In genomic region chr3:50089603-50089945, GRCh38 we compare ENCODE assay signal across 8 cellular contexts. TPM values are rescaled to one million over a fixed set of nuclear protein-coding genes. Genes with fewer than 3 reads are reported as not detected.
A peak's percentile ranks its signal among the peaks of the same experiment; 100 is the strongest.
DNase-seq lines count a peak whose midpoint lies in the region; ATAC-seq, FAIRE-seq and TF ChIP-seq lines count a peak whose summit lies in the region.

No MANE protein-coding gene starts in this region.

- TF ChIP-seq EP300 in HepG2 (IDR thresholded peaks at IDR 0.05; ENCODE audit: low read depth in 2 of 2, low read length in 2 of 2) = no peak
- no peak for TF ChIP-seq EP300 in HepG2 (CRISPR knock-in tag; IDR thresholded peaks at IDR 0.05; ENCODE audit: borderline replicate concordance)
- no peak for TF ChIP-seq EP300 in tibial nerve (IDR thresholded peaks at IDR 0.05)

- peaks cover 2% of the 10 kb centered on the region for H4K20me1 ChIP-seq in HepG2 (ENCODE audit: insufficient read depth, low read length)

- no peak overlapping the region for H2AFZ ChIP-seq in HepG2 (ENCODE audit: low read length)

- peaks cover 2% of the 10 kb centered on the region for H3K36me3 Mint-ChIP-seq in IgD-negative memory B cell

- no peak for FAIRE-seq in HepG2 (lab: Jason Lieb, UNC)

- intact Hi-C loops in HepG2 (cut with micrococcal nuclease; ENCODE audit: unreplicated experiment) = no loop called here

- peak overlapping the region; percentile 71 for H3K4me2 ChIP-seq in HepG2 (ENCODE audit: low read depth, low read length)

- POLR2A ChIA-PET in HepG2 (lab: Yijun Ruan, JAX) = interaction anchor here (0.8 kb wide), 1 partner anchor 150 kb away, joined by 3 read pairs; the partner anchor contains the start of gene RBM6

- peaks cover 43% of the 10 kb centered on the region for H3K36me3 ChIP-seq in brain microvascular endothelial cell (replicated peaks)
- peaks cover 11 to 36% of the 10 kb centered on the region in 2 experiments for H3K36me3 ChIP-seq in HepG2 (replicated peaks in 1 of 2; ENCODE audit: control insufficient read depth in 1 of 2, insufficient read depth in 2 of 2, low read length in 2 of 2)
- H3K36me3 ChIP-seq in tibial nerve = peaks cover 2 to 34% (median 32%) of the 10 kb centered on the region in 3 donors

- peak overlapping the region; percentile 85 to 100 (median 98) for H3K27ac Mint-ChIP-seq in IgD-negative memory B cell

- under 1% methylated on average over 16 of the region's 16 CpGs for WGBS in HepG2 (ENCODE audit: low lambda C conversion rate)
- 0 to 1% methylated on average over 16 of the region's 16 CpGs for WGBS in tibial nerve, 2 donors

- in situ Hi-C loops in brain microvascular endothelial cell (cut with HindIII; ENCODE audit: low pct_ligation_motif_present, low sequenced_read_pairs) = no loop called here
- in situ Hi-C loops in HepG2 (cut with HindIII; ENCODE audit: extremely low pct_ligation_motif_present, low pct_unique_long_range_greater_than_20kb) = no loop called here

- H3K4me3 Mint-ChIP-seq in IgD-negative memory B cell = peak overlapping the region; percentile 97 to 99 (median 98)

- H3K4me3 ChIP-seq in brain microvascular endothelial cell (ENCODE audit: low read depth, low read length) (peak overlapping the region; percentile 100), HepG2 (replicated peaks in 1 of 3; ENCODE audit: insufficient read depth in 1 of 3, low read depth in 2 of 3, low read length in 3 of 3) (peak overlapping the region; percentile 91 to 100 (median 99)), tibial nerve (peak overlapping the region; percentile 74 to 94 (median 81))

- H3K9me3 ChIP-seq in HepG2 (ENCODE audit: low read length) (no peaks in the 10 kb centered on the region), tibial nerve (no peaks in the 10 kb centered on the region)

- H3K4me1 ChIP-seq in HepG2 (ENCODE audit: insufficient read depth, low read length) (peaks cover 37% of the 10 kb centered on the region), tibial nerve (peaks cover 0 to 36% (median 19%) of the 10 kb centered on the region in 4 donors)

- peak; percentile 7 for ATAC-seq in HepG2
- ATAC-seq in GM19328 (IDR thresholded peaks at IDR 0.05; ENCODE audit: unreplicated experiment) = no peak
- no peak for ATAC-seq in HG02678 (IDR thresholded peaks at IDR 0.05; ENCODE audit: unreplicated experiment)

- peak overlapping the region; percentile 100 for H3K9ac ChIP-seq in HepG2 (ENCODE audit: insufficient read depth, low read depth, low read length)

- peaks cover 37% of the 10 kb centered on the region for H3K79me2 ChIP-seq in HepG2 (ENCODE audit: insufficient read depth, low read length)

- H3K27ac ChIP-seq in brain microvascular endothelial cell (peak overlapping the region; percentile 95), HepG2 (ENCODE audit: extremely low read length, insufficient read depth, low read length) (peak overlapping the region; percentile 99), tibial nerve (peak overlapping the region; percentile 89 to 99 (median 93))

- CTCF ChIA-PET in HepG2 (lab: Yijun Ruan, JAX; ENCODE audit: low intra/inter-chr PET ratio, low total read pairs) = no interaction called here

- no peaks in the 10 kb centered on the region for H3K27me3 ChIP-seq in brain microvascular endothelial cell (replicated peaks)
- no peaks in the 10 kb centered on the region; a peak in 1 of 5 replicates for H3K27me3 ChIP-seq in HepG2 (ENCODE audit: control insufficient read depth in 1 of 2, insufficient read depth in 2 of 2, low read length in 2 of 2)
- H3K27me3 ChIP-seq in tibial nerve = no peaks in the 10 kb centered on the region

- BruUV-seq in HepG2 (replicated peaks; lab: Mats Ljungman, UMichigan) = no TSS peak

- TF ChIP-seq RAD21 in HepG2 (CRISPR knock-in tag; IDR thresholded peaks at IDR 0.05) = no peak

- H3K27me3 Mint-ChIP-seq in IgD-negative memory B cell = no peaks in the 10 kb centered on the region

- DNase-seq in ELR (ENCODE audit: low read depth) (peak; percentile 43), brain microvascular endothelial cell (peak; percentile 53), HepG2 (ENCODE audit: low spot score) (no peak), tibial nerve (ENCODE audit: low spot score in 2 of 2) (peak in 1 of 2 donors; percentile 17), NCI-H2029 (lab: John Stamatoyannopoulos, UW) (no peak)

- no peaks in the 10 kb centered on the region for H3K9me3 Mint-ChIP-seq in IgD-negative memory B cell

- TF ChIP-seq POLR2A in HepG2 (IDR thresholded peaks at IDR 0.05; ENCODE audit: insufficient read depth in 1 of 2, low read depth in 2 of 2, low read length in 2 of 2) (no peak), tibial nerve (IDR thresholded peaks at IDR 0.05) (no peak)

- peaks cover 19 to 35% (median 20%) of the 10 kb centered on the region in 3 donors for H3K4me1 Mint-ChIP-seq in IgD-negative memory B cell

- TF ChIP-seq CTCF in brain microvascular endothelial cell (IDR thresholded peaks at IDR 0.05; ENCODE audit: low read depth, low read length, missing control alignments) (no peak), HepG2 (CRISPR knock-in tag; IDR thresholded peaks at IDR 0.05) (no peak), tibial nerve (IDR thresholded peaks at IDR 0.05) (no peak)

TF ChIP-seq in HepG2, 621 proteins besides CTCF, POLR2A, EP300 and RAD21:
- TF ChIP-seq KDM5A (IDR thresholded peaks at IDR 0.05; ENCODE audit: borderline replicate concordance, low read length) (peak; percentile 23; the same call in 1 of the 2 replicates), ZFP82 (CRISPR knock-in tag; IDR thresholded peaks at IDR 0.05; ENCODE audit: borderline replicate concordance) (peak; percentile 52; the same call in 1 of the 2 replicates), USF2 (IDR thresholded peaks at IDR 0.05; ENCODE audit: low read depth, low read length) (no peak), USF2 (CRISPR knock-in tag; IDR thresholded peaks at IDR 0.05; ENCODE audit: borderline replicate concordance) (0 out of 2 replicates have a peak, but pooled peaks have one; percentile 33), UBTF (CRISPR knock-in tag; IDR thresholded peaks at IDR 0.05) (no peak)

RNA-seq across cellular contexts. Expression of gene RBM5, which starts 0.9 kb away (rescaled TPM):
- 47.4 TPM for polyA plus RNA-seq in IgD-negative memory B cell
- 65.0 and 106 TPM in 2 replicates for total RNA-seq in HepG2 (2016; rRNA removed; fragmentation: Illumina TruSeq; extraction: Trizol)
- 28.2 and 29.4 TPM in 2 replicates for total RNA-seq in HepG2 (2016; cell fraction: cytosol; rRNA removed; fragmentation: Illumina TruSeq; extraction: Trizol; ENCODE audit: low read depth)
- 57.8 and 102 TPM in 2 replicates for total RNA-seq in HepG2 (2016; cell fraction: insoluble cytoplasmic fraction; rRNA removed; fragmentation: Illumina TruSeq; extraction: Trizol)
- total RNA-seq in HepG2 (2016; cell fraction: membrane; rRNA removed; fragmentation: Illumina TruSeq; extraction: Trizol) = 21.6 and 27.7 TPM in 2 replicates
- 176 and 216 TPM in 2 replicates for total RNA-seq in HepG2 (2016; cell fraction: nucleus; rRNA removed; fragmentation: Illumina TruSeq; extraction: Trizol)
- 204 and 254 TPM in 2 replicates for polyA plus RNA-seq in HepG2 (2011; rRNA removed)
- 65.2 and 69.9 TPM in 2 replicates for polyA plus RNA-seq in HepG2 (2011; cell fraction: cytosol; rRNA removed)
- 615 and 653 TPM in 2 replicates for polyA plus RNA-seq in HepG2 (2011; cell fraction: nucleus; rRNA removed)
- polyA plus RNA-seq in HepG2 (2012) = 78.9 and 117 TPM in 2 replicates
- polyA plus RNA-seq in HepG2 (2016; cell fraction: cytosol; fragmentation: Illumina TruSeq; extraction: Trizol; ENCODE audit: low read depth) = 2.8 and 3.1 TPM in 2 replicates
- 44.4 and 46.1 TPM in 2 replicates for polyA plus RNA-seq in HepG2 (2016; cell fraction: insoluble cytoplasmic fraction; fragmentation: Illumina TruSeq; extraction: Trizol; ENCODE audit: low read depth)
- polyA plus RNA-seq in HepG2 (2016; cell fraction: membrane; fragmentation: Illumina TruSeq; extraction: Trizol; ENCODE audit: low read depth) = 4.0 and 7.3 TPM in 2 replicates
- 371 and 412 TPM in 2 replicates for polyA plus RNA-seq in HepG2 (2016; cell fraction: nucleus; fragmentation: Illumina TruSeq; extraction: Trizol; ENCODE audit: insufficient read depth, low read depth)
- 201 and 212 TPM in 2 replicates for polyA minus RNA-seq in HepG2 (2011; rRNA and poly(A)+ RNA removed; ENCODE audit: low replicate concordance)
- polyA minus RNA-seq in HepG2 (2011; cell fraction: cytosol; rRNA and poly(A)+ RNA removed) = 50.6 and 64.3 TPM in 2 replicates
- polyA minus RNA-seq in HepG2 (2011; cell fraction: nucleus; rRNA and poly(A)+ RNA removed) = 340 and 438 TPM in 2 replicates
- 100 to 1,000 TPM; 229 to 286 (median 260) TPM for total RNA-seq in tibial nerve

Comparison
In these comparisons a context has a peak if more than half of its experiments do, and no peak if none do; other contexts are left out.
1. DNase-seq: peak in ELR (single experiment) and brain microvascular endothelial cell (single experiment); none in HepG2 (single experiment) and NCI-H2029 (single experiment).
2. Peak in every context shown above with its lines, with median percentiles within 50 percentile points of each other: H3K27ac ChIP-seq and H3K4me3 ChIP-seq.